Comparison of ENCODE assay signal across 24 cellular contexts in the genomic region with DNA sequence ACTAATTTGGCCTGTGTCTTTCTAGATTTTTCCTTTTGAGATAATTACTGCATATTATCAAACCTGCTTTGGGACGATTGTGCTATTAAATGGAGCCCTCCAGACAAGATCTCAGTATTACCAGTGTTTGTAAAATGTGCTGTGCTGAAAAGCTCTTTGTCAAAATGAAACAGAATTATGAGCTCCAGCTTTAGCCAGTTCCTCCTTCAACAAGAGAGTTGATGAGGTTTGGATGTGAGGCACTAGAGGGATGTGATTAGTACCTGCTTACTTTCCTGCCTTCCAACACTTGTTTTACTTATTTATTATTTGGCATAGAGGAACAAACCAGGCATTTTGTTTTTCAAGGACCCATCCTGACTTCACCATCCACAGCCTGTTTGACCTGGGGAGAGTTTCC. TPM values are rescaled to one million over a fixed set of nuclear protein-coding genes. Genes with fewer than 3 reads are reported as not detected.
DNase-seq lines count a peak whose midpoint lies in the region; ATAC-seq, FAIRE-seq and TF ChIP-seq lines count a peak whose summit lies in the region.
"Had no signal": no experiment of that assay in that cellular context is flagged by ENCODE, and none has a peak within 500 bp of the region (broad histone marks: within the 10 kb centered on the region; RNA-seq: fewer than 3 reads in every experiment).

No MANE protein-coding gene starts in this region.

- FAIRE-seq in HepG2 (lab: Jason Lieb, UNC): no peak
- FAIRE-seq: astrocyte, H1, RCC 7860, small intestine, TTC549 had no signal

- TF ChIP-seq CTCF in C4-2B (conservative IDR thresholded peaks at IDR 0.05): no peak
- no peak for TF ChIP-seq CTCF in VCaP (conservative IDR thresholded peaks at IDR 0.05)
- TF ChIP-seq CTCF in mesothelial cell of epicardium (IDR thresholded peaks at IDR 0.05; ENCODE audit: unreplicated experiment): no peak
- TF ChIP-seq CTCF in HepG2 (CRISPR knock-in tag; IDR thresholded peaks at IDR 0.05): no peak

- H3K27ac ChIP-seq in C4-2B (peak overlapping the region; percentile 98), VCaP (peak overlapping the region; percentile 98), HepG2 (ENCODE audit: extremely low read length, insufficient read depth, low read length) (no peak overlapping the region)
- peak overlapping the region; percentile 6 for H3K27ac ChIP-seq in CD4-positive, alpha-beta memory T cell (ENCODE audit: low read depth, low read length)
- H3K27ac ChIP-seq: psoas muscle, testis had no signal

- peaks cover 86% of the 10 kb centered on the region for H3K36me3 ChIP-seq in CD4-positive, alpha-beta memory T cell (ENCODE audit: insufficient read depth, low read length)
- no peaks in the 10 kb centered on the region for H3K36me3 ChIP-seq in HepG2 (replicated peaks in 1 of 2; ENCODE audit: control insufficient read depth in 1 of 2, insufficient read depth in 2 of 2, low read length in 2 of 2)

- H3K4me1 Mint-ChIP-seq in CD4-positive, alpha-beta memory T cell: peaks cover 20 to 46% (median 24%) of the 10 kb centered on the region in 4 donors
- peaks cover 35% of the 10 kb centered on the region for H3K4me1 Mint-ChIP-seq in mesothelial cell of epicardium

- TF ChIP-seq EP300 in HepG2 (IDR thresholded peaks at IDR 0.05; ENCODE audit: low read depth in 2 of 2, low read length in 2 of 2) (no peak), HepG2 (CRISPR knock-in tag; IDR thresholded peaks at IDR 0.05; ENCODE audit: borderline replicate concordance) (no peak)

- H3K9ac ChIP-seq in HepG2 (ENCODE audit: insufficient read depth, low read depth, low read length): no peak overlapping the region

- no TSS peak for BruUV-seq in HepG2 (replicated peaks; lab: Mats Ljungman, UMichigan)

- H3K9me3 ChIP-seq in CD4-positive, alpha-beta memory T cell (ENCODE audit: control insufficient read depth in 1 of 2, low read length in 2 of 2): no peaks in the 10 kb centered on the region
- no peaks in the 10 kb centered on the region for H3K9me3 ChIP-seq in HepG2 (ENCODE audit: low read length)
- H3K9me3 ChIP-seq: psoas muscle, testis had no signal

- H3K4me3 ChIP-seq in CD4-positive, alpha-beta memory T cell (ENCODE audit: low read length in 2 of 2): no peak overlapping the region
- no peak overlapping the region for H3K4me3 ChIP-seq in HepG2 (replicated peaks in 1 of 3; ENCODE audit: insufficient read depth in 1 of 3, low read depth in 2 of 3, low read length in 3 of 3)
- H3K4me3 ChIP-seq: lung, psoas muscle, testis had no signal

- WGBS in HepG2 (ENCODE audit: low lambda C conversion rate): 78% methylated on average over 1 of the region's 1 CpG

- intact Hi-C loops in CD4-positive, alpha-beta memory T cell (cut with micrococcal nuclease): no loop called here
- intact Hi-C loops in HepG2 (cut with micrococcal nuclease; ENCODE audit: unreplicated experiment): no loop called here

- peak overlapping the region; percentile 33 to 86 (median 72) for H3K27ac Mint-ChIP-seq in CD4-positive, alpha-beta memory T cell
- peak overlapping the region; percentile 5 for H3K27ac Mint-ChIP-seq in mesothelial cell of epicardium

- no peak for TF ChIP-seq RAD21 in HepG2 (CRISPR knock-in tag; IDR thresholded peaks at IDR 0.05)

- CTCF ChIA-PET in CD4-positive, alpha-beta memory T cell (lab: Charles Lee; ENCODE audit: partially characterized antibody): interaction anchor here (1.6 to 7.6 kb wide), 2 partner anchors 11 to 22 kb away, joined by 3 to 51 read pairs; no protein-coding TSS in a partner anchor
- CTCF ChIA-PET in HepG2 (lab: Yijun Ruan, JAX; ENCODE audit: low intra/inter-chr PET ratio, low total read pairs): no interaction called here

- H3K4me1 ChIP-seq in CD4-positive, alpha-beta memory T cell (ENCODE audit: insufficient read depth, low read length): peaks cover 14% of the 10 kb centered on the region
- peaks cover 67% of the 10 kb centered on the region for H3K4me1 ChIP-seq in HepG2 (ENCODE audit: insufficient read depth, low read length)
- H3K4me1 ChIP-seq: psoas muscle, testis had no signal

- no peak overlapping the region for H3K4me2 ChIP-seq in HepG2 (ENCODE audit: low read depth, low read length)

- H3K36me3 Mint-ChIP-seq in CD4-positive, alpha-beta memory T cell: peaks cover 74 to 86% of the 10 kb centered on the region in 2 donors
- peaks cover 1% of the 10 kb centered on the region for H3K36me3 Mint-ChIP-seq in mesothelial cell of epicardium

- TF ChIP-seq POLR2A in HepG2 (IDR thresholded peaks at IDR 0.05; ENCODE audit: insufficient read depth in 1 of 2, low read depth in 2 of 2, low read length in 2 of 2): no peak

- H3K9me3 Mint-ChIP-seq in CD4-positive, alpha-beta memory T cell: no peaks in the 10 kb centered on the region
- no peaks in the 10 kb centered on the region for H3K9me3 Mint-ChIP-seq in mesothelial cell of epicardium

- H3K79me2 ChIP-seq in HepG2 (ENCODE audit: insufficient read depth, low read length): no peaks in the 10 kb centered on the region

- H3K4me3 Mint-ChIP-seq in CD4-positive, alpha-beta memory T cell: no peak overlapping the region
- no peak overlapping the region for H3K4me3 Mint-ChIP-seq in mesothelial cell of epicardium

- H3K27me3 Mint-ChIP-seq in CD4-positive, alpha-beta memory T cell: no peaks in the 10 kb centered on the region
- H3K27me3 Mint-ChIP-seq in mesothelial cell of epicardium (ENCODE audit: low read depth): no peaks in the 10 kb centered on the region

- H4K20me1 ChIP-seq in HepG2 (ENCODE audit: insufficient read depth, low read length): no peaks in the 10 kb centered on the region

- no peak for DNase-seq in CD4-positive, alpha-beta memory T cell
- DNase-seq in mesothelial cell of epicardium (ENCODE audit: low spot score in 2 of 2, unreplicated experiment in 2 of 2) (no peak), DMS 273 treated with DMSO at 0.1 percent for 48 hours (lab: John Stamatoyannopoulos, UW) (no peak), GF-D8 (lab: John Stamatoyannopoulos, UW) (no peak), HepG2 (ENCODE audit: low spot score) (no peak)
- DNase-seq: activated CD4-positive, alpha-beta T cell treated with anti-CD3 and anti-CD28 coated beads, Interleukin-2, amount 50 U/mL, for 4 hours; head of caudate nucleus; NCI-H146; NCI-H226; psoas muscle; small intestine; stimulated activated CD4-positive, alpha-beta T cell treated with anti-CD3 and anti-CD28 coated beads, Interleukin-4, amount 100 ng/mL, for 4 hours; testis had no signal

- H3K27me3 ChIP-seq in CD4-positive, alpha-beta memory T cell (ENCODE audit: insufficient read depth, low read length): no peaks in the 10 kb centered on the region
- H3K27me3 ChIP-seq in HepG2 (ENCODE audit: control insufficient read depth in 1 of 2, insufficient read depth in 2 of 2, low read length in 2 of 2): no peaks in the 10 kb centered on the region
- H3K27me3 ChIP-seq: testis had no signal

- no peak for ATAC-seq in HepG2
- ATAC-seq: psoas muscle had no signal

- in situ Hi-C loops in HepG2 (cut with HindIII; ENCODE audit: extremely low pct_ligation_motif_present, low pct_unique_long_range_greater_than_20kb): no loop called here

- no peak overlapping the region for H2AFZ ChIP-seq in HepG2 (ENCODE audit: low read length)

- POLR2A ChIA-PET in CD4-positive, alpha-beta memory T cell (lab: Charles Lee; ENCODE audit: partially characterized antibody): no interaction called here
- POLR2A ChIA-PET in HepG2 (lab: Yijun Ruan, JAX): no interaction called here

RNA-seq across cellular contexts. Expression of a gene that starts 32.8 kb away (rescaled TPM):
- total RNA-seq in CD4-positive, alpha-beta memory T cell: not detected
- polyA plus RNA-seq in CD4-positive, alpha-beta memory T cell: not detected
- total RNA-seq in mesothelial cell of epicardium: not detected in 3 replicates
- 94.9 and 140 TPM in 2 replicates for total RNA-seq in HepG2 (2016; rRNA removed; fragmentation: Illumina TruSeq; extraction: Trizol)
- total RNA-seq in HepG2 (2016; cell fraction: cytosol; rRNA removed; fragmentation: Illumina TruSeq; extraction: Trizol; ENCODE audit: low read depth): 21.4 and 24.4 TPM in 2 replicates
- total RNA-seq in HepG2 (2016; cell fraction: insoluble cytoplasmic fraction; rRNA removed; fragmentation: Illumina TruSeq; extraction: Trizol): 83.3 and 138 TPM in 2 replicates
- 39.7 and 47.6 TPM in 2 replicates for total RNA-seq in HepG2 (2016; cell fraction: membrane; rRNA removed; fragmentation: Illumina TruSeq; extraction: Trizol)
- total RNA-seq in HepG2 (2016; cell fraction: nucleus; rRNA removed; fragmentation: Illumina TruSeq; extraction: Trizol): 117 and 140 TPM in 2 replicates
- polyA plus RNA-seq in HepG2 (2011; rRNA removed): 81.9 and 125 TPM in 2 replicates
- 60.5 and 82.0 TPM in 2 replicates for polyA plus RNA-seq in HepG2 (2011; cell fraction: cytosol; rRNA removed)
- 35.1 and 37.2 TPM in 2 replicates for polyA plus RNA-seq in HepG2 (2011; cell fraction: nucleus; rRNA removed)
- polyA plus RNA-seq in HepG2 (2012): 75.4 and 132 TPM in 2 replicates
- 17.6 and 19.3 TPM in 2 replicates for polyA plus RNA-seq in HepG2 (2016; cell fraction: cytosol; fragmentation: Illumina TruSeq; extraction: Trizol; ENCODE audit: low read depth)
- polyA plus RNA-seq in HepG2 (2016; cell fraction: insoluble cytoplasmic fraction; fragmentation: Illumina TruSeq; extraction: Trizol; ENCODE audit: low read depth): 78.1 and 84.4 TPM in 2 replicates
- polyA plus RNA-seq in HepG2 (2016; cell fraction: membrane; fragmentation: Illumina TruSeq; extraction: Trizol; ENCODE audit: low read depth): 31.9 and 36.1 TPM in 2 replicates
- 154 and 161 TPM in 2 replicates for polyA plus RNA-seq in HepG2 (2016; cell fraction: nucleus; fragmentation: Illumina TruSeq; extraction: Trizol; ENCODE audit: insufficient read depth, low read depth)
- 53.0 TPM in 1 of 2 replicates, not detected in the other for polyA minus RNA-seq in HepG2 (2011; rRNA and poly(A)+ RNA removed; ENCODE audit: low replicate concordance)
- polyA minus RNA-seq in HepG2 (2011; cell fraction: cytosol; rRNA and poly(A)+ RNA removed): 58.8 and 59.0 TPM in 2 replicates
- 70.9 and 76.8 TPM in 2 replicates for polyA minus RNA-seq in HepG2 (2011; cell fraction: nucleus; rRNA and poly(A)+ RNA removed)
- total RNA-seq: astrocyte, fibroblast of lung, H1, M059J, myocyte, psoas muscle, testis had no signal
- polyA plus RNA-seq: BJ, fibroblast of lung, H1, psoas muscle, small intestine had no signal

RNA-seq across cellular contexts. Expression of a gene that starts 44.4 kb away (rescaled TPM):
- total RNA-seq in CD4-positive, alpha-beta memory T cell: 100 to 1,000 TPM; 466 to 497 TPM
- 1,000 to 10,000 TPM; 1,169 to 1,658 TPM for polyA plus RNA-seq in CD4-positive, alpha-beta memory T cell
- 11.6 to 12.4 TPM (median 11.6 TPM) in 3 replicates for total RNA-seq in mesothelial cell of epicardium
- 1.6 and 2.1 TPM in 2 replicates for total RNA-seq in HepG2 (2016; rRNA removed; fragmentation: Illumina TruSeq; extraction: Trizol)
- total RNA-seq in HepG2 (2016; cell fraction: cytosol; rRNA removed; fragmentation: Illumina TruSeq; extraction: Trizol; ENCODE audit: low read depth): 0.20 and 0.35 TPM in 2 replicates
- 1.4 and 2.1 TPM in 2 replicates for total RNA-seq in HepG2 (2016; cell fraction: insoluble cytoplasmic fraction; rRNA removed; fragmentation: Illumina TruSeq; extraction: Trizol)
- total RNA-seq in HepG2 (2016; cell fraction: membrane; rRNA removed; fragmentation: Illumina TruSeq; extraction: Trizol): 1.8 TPM in 2 replicates
- 0.44 and 0.78 TPM in 2 replicates for total RNA-seq in HepG2 (2016; cell fraction: nucleus; rRNA removed; fragmentation: Illumina TruSeq; extraction: Trizol)
- 1.6 TPM in 2 replicates for polyA plus RNA-seq in HepG2 (2011; rRNA removed)
- 1.0 and 1.7 TPM in 2 replicates for polyA plus RNA-seq in HepG2 (2011; cell fraction: cytosol; rRNA removed)
- polyA plus RNA-seq in HepG2 (2011; cell fraction: nucleus; rRNA removed): 0.59 and 0.85 TPM in 2 replicates
- polyA plus RNA-seq in HepG2 (2012): 1.4 and 1.9 TPM in 2 replicates
- polyA plus RNA-seq in HepG2 (2016; cell fraction: cytosol; fragmentation: Illumina TruSeq; extraction: Trizol; ENCODE audit: low read depth): 0.58 and 0.63 TPM in 2 replicates
- 2.6 and 3.2 TPM in 2 replicates for polyA plus RNA-seq in HepG2 (2016; cell fraction: insoluble cytoplasmic fraction; fragmentation: Illumina TruSeq; extraction: Trizol; ENCODE audit: low read depth)
- polyA plus RNA-seq in HepG2 (2016; cell fraction: membrane; fragmentation: Illumina TruSeq; extraction: Trizol; ENCODE audit: low read depth): 2.1 TPM in 2 replicates
- polyA plus RNA-seq in HepG2 (2016; cell fraction: nucleus; fragmentation: Illumina TruSeq; extraction: Trizol; ENCODE audit: insufficient read depth, low read depth): 1.1 and 1.3 TPM in 2 replicates
- polyA minus RNA-seq in HepG2 (2011; rRNA and poly(A)+ RNA removed; ENCODE audit: low replicate concordance): 0.87 and 1.2 TPM in 2 replicates
- polyA minus RNA-seq in HepG2 (2011; cell fraction: cytosol; rRNA and poly(A)+ RNA removed): 0.44 and 1.1 TPM in 2 replicates
- polyA minus RNA-seq in HepG2 (2011; cell fraction: nucleus; rRNA and poly(A)+ RNA removed): 0.87 and 0.90 TPM in 2 replicates
- total RNA-seq: myocyte had no signal

Comparison
In these comparisons a context has a peak if more than half of its experiments do, and no peak if none do; other contexts are left out.
1. RNA of a gene that starts 32.8 kb away (total RNA-seq): 21.4 to 140 TPM in HepG2; not detected in CD4-positive, alpha-beta memory T cell and not detected in mesothelial cell of epicardium; every median in the first group is over 10 times any median in the second.
2. RNA of a gene that starts 44.4 kb away (total RNA-seq): 466 to 497 TPM in CD4-positive, alpha-beta memory T cell; 11.6 to 12.4 TPM in mesothelial cell of epicardium and 0.20 to 2.1 TPM in HepG2; every median in the first group is over 10 times any median in the second.